32 cellular contexts compared by ENCODE assay signal in genomic region chr11:57440744-57441414, GRCh38. TPM values are rescaled to one million over a fixed set of nuclear protein-coding genes. Genes with fewer than 3 reads are reported as not detected.
DNase-seq lines count a peak whose midpoint lies in the region; ATAC-seq and TF ChIP-seq lines count a peak whose summit lies in the region.
"Had no signal": no experiment of that assay in that cellular context is flagged by ENCODE, and none has a peak within 500 bp of the region (broad histone marks: within the 10 kb centered on the region; RNA-seq: fewer than 3 reads in every experiment).

No MANE protein-coding gene starts in this region.

- no peaks in the 10 kb centered on the region for H3K27me3 Mint-ChIP-seq in WTC11 (ENCODE audit: low read depth)
- H3K27me3 Mint-ChIP-seq in neural progenitor cell (ENCODE audit: insufficient read depth, low read depth): peaks cover 5% of the 10 kb centered on the region

- H4K20me1 ChIP-seq in neural progenitor cell (ENCODE audit: low read depth): no peaks in the 10 kb centered on the region

- H3F3A ChIP-seq in neural progenitor cell (ENCODE audit: low read depth): no peaks in the 10 kb centered on the region

- ATAC-seq in WTC11 (no peak), GM21786 (IDR thresholded peaks at IDR 0.05; ENCODE audit: unreplicated experiment) (no peak)
- ATAC-seq: activated CD8-positive, alpha-beta memory T cell treated with anti-CD3 and anti-CD28 coated beads, Interleukin-2, amount 10 ng/mL, durations not matched to agents 7 days and 5 days; body of pancreas; gastroesophageal sphincter; Panc1; stimulated activated naive CD8-positive, alpha-beta T cell treated with anti-CD3 and anti-CD28 coated beads, Interleukin-15, Interleukin-2, amounts not matched to agents 100 U/mL and 50 U/mL, for 24 hours had no signal

- no peak overlapping the region for H3K4me2 ChIP-seq in neural progenitor cell

- H3K27ac Mint-ChIP-seq in WTC11: no peak overlapping the region
- peak overlapping the region; percentile 81 for H3K27ac Mint-ChIP-seq in neural progenitor cell
- H3K27ac Mint-ChIP-seq: activated CD4-positive, alpha-beta T cell treated with anti-CD3 and anti-CD28 coated beads, Interleukin-2, amount 10 ng/mL, durations not matched to agents 24 days and 14 days; activated CD8-positive, alpha-beta memory T cell treated with anti-CD3 and anti-CD28 coated beads, Interleukin-2, amount 10 ng/mL, durations not matched to agents 7 days and 5 days; activated naive CD4-positive, alpha-beta T cell treated with anti-CD3 and anti-CD28 coated beads for 36 hours; HFFc6; mesothelial cell of epicardium had no signal

- H3K4me3 Mint-ChIP-seq in WTC11 (no peak overlapping the region), neural progenitor cell (no peak overlapping the region)
- H3K4me3 Mint-ChIP-seq: activated CD4-positive, alpha-beta T cell treated with anti-CD3 and anti-CD28 coated beads, Interleukin-2, amount 10 ng/mL, durations not matched to agents 24 days and 14 days; activated CD8-positive, alpha-beta memory T cell treated with anti-CD3 and anti-CD28 coated beads, Interleukin-2, amount 10 ng/mL, durations not matched to agents 7 days and 5 days; activated naive CD4-positive, alpha-beta T cell treated with anti-CD3 and anti-CD28 coated beads for 36 hours; HFFc6; mesothelial cell of epicardium; naive B cell had no signal

- POLR2A ChIA-PET in WTC11 (lab: Charles Lee): no interaction called here

- H3K27me3 ChIP-seq in neural progenitor cell: peaks cover 3% of the 10 kb centered on the region
- H3K27me3 ChIP-seq: adrenal gland, body of pancreas, gastroesophageal sphincter had no signal

- peak; percentile 27; the same call in 1 of the 2 replicates for TF ChIP-seq EP300 in Ishikawa (IDR thresholded peaks at IDR 0.05; ENCODE audit: borderline replicate concordance)

- H2AFZ ChIP-seq in neural progenitor cell (replicated peaks): no peak overlapping the region
- H2AFZ ChIP-seq: GM23248 had no signal

- H3K9me3 Mint-ChIP-seq in WTC11 (no peaks in the 10 kb centered on the region), neural progenitor cell (no peaks in the 10 kb centered on the region)
- H3K9me3 Mint-ChIP-seq: activated CD4-positive, alpha-beta T cell treated with anti-CD3 and anti-CD28 coated beads, Interleukin-2, amount 10 ng/mL, durations not matched to agents 24 days and 14 days; activated naive CD4-positive, alpha-beta T cell treated with anti-CD3 and anti-CD28 coated beads for 36 hours; HFFc6; mesothelial cell of epicardium; naive B cell had no signal

- H3K4me1 Mint-ChIP-seq in WTC11 (no peaks in the 10 kb centered on the region), neural progenitor cell (no peaks in the 10 kb centered on the region)
- H3K4me1 Mint-ChIP-seq: activated CD4-positive, alpha-beta T cell treated with anti-CD3 and anti-CD28 coated beads, Interleukin-2, amount 10 ng/mL, durations not matched to agents 24 days and 14 days; activated CD8-positive, alpha-beta memory T cell treated with anti-CD3 and anti-CD28 coated beads, Interleukin-2, amount 10 ng/mL, durations not matched to agents 7 days and 5 days; mesothelial cell of epicardium; naive B cell had no signal

- H3K4me3 ChIP-seq in neural progenitor cell: no peak overlapping the region
- H3K4me3 ChIP-seq: adrenal gland, body of pancreas, gastroesophageal sphincter, GM23248, left ventricle myocardium inferior had no signal

- no peak overlapping the region for H3K9ac ChIP-seq in neural progenitor cell
- H3K9ac ChIP-seq: GM23248 had no signal

- H3K27ac ChIP-seq in neural progenitor cell: no peak overlapping the region
- H3K27ac ChIP-seq: adrenal gland, body of pancreas, gastroesophageal sphincter, GM23248, left ventricle myocardium inferior, VCaP had no signal

- DNase-seq in DMS53 (lab: John Stamatoyannopoulos, UW) (peak; percentile 75), WTC11 (ENCODE audit: low spot score) (no peak), neural progenitor cell (ENCODE audit: low spot score) (no peak), SKM-1 (lab: John Stamatoyannopoulos, UW; ENCODE audit: unreplicated experiment) (no peak)
- no peak for DNase-seq in activated CD8-positive, alpha-beta memory T cell treated with anti-CD3 and anti-CD28 coated beads, Interleukin-2, amount 50 U/mL, for 4 hours
- DNase-seq: activated CD4-positive, alpha-beta T cell treated with anti-CD3 and anti-CD28 coated beads, Interleukin-2, amount 10 ng/mL, durations not matched to agents 24 days and 14 days; activated CD8-positive, alpha-beta memory T cell treated with anti-CD3 and anti-CD28 coated beads, Interleukin-2, amount 10 ng/mL, durations not matched to agents 7 days and 5 days; activated naive CD4-positive, alpha-beta T cell treated with anti-CD3 and anti-CD28 coated beads for 36 hours; adrenal gland; body of pancreas; GM23248; HFFc6; left ventricle myocardium inferior; naive B cell; NCI-H1105; NCI-H2081; NCI-H446 treated with DMSO at 0.1 percent for 48 hours; SIG-M5; stimulated activated naive CD8-positive, alpha-beta T cell treated with anti-CD3 and anti-CD28 coated beads, Interleukin-15, Interleukin-2, amounts not matched to agents 100 U/mL and 50 U/mL, for 24 hours; SW 1271; T-helper 9 cell had no signal

- CTCF ChIA-PET in WTC11 (lab: Charles Lee): interaction anchor here (1.1 to 5.0 kb wide), 2 partner anchors 17 to 127 kb away, joined by 4 to 36 read pairs; partner anchors contain the start of gene UBE2L6

- no peak for TF ChIP-seq CTCF in WTC11 (IDR thresholded peaks at IDR 0.05)
- no peak for TF ChIP-seq CTCF in neural progenitor cell (IDR thresholded peaks at IDR 0.05)

- H3K36me3 Mint-ChIP-seq in WTC11 (no peaks in the 10 kb centered on the region), neural progenitor cell (no peaks in the 10 kb centered on the region)
- H3K36me3 Mint-ChIP-seq: activated CD8-positive, alpha-beta memory T cell treated with anti-CD3 and anti-CD28 coated beads, Interleukin-2, amount 10 ng/mL, durations not matched to agents 7 days and 5 days; mesothelial cell of epicardium; naive B cell had no signal

- no peaks in the 10 kb centered on the region for H3K4me1 ChIP-seq in neural progenitor cell
- H3K4me1 ChIP-seq: adrenal gland, body of pancreas, gastroesophageal sphincter, left ventricle myocardium inferior had no signal

- no peak for TF ChIP-seq RAD21 in Ishikawa (IDR thresholded peaks at IDR 0.05; ENCODE audit: low read depth)

- H3K36me3 ChIP-seq in neural progenitor cell: no peaks in the 10 kb centered on the region
- H3K36me3 ChIP-seq: adrenal gland, gastroesophageal sphincter, left ventricle myocardium inferior had no signal

- H3K9me3 ChIP-seq in neural progenitor cell (ENCODE audit: low read depth): no peaks in the 10 kb centered on the region
- H3K9me3 ChIP-seq: adrenal gland, body of pancreas, gastroesophageal sphincter, left ventricle myocardium inferior had no signal

- H3K79me2 ChIP-seq in neural progenitor cell (ENCODE audit: low read depth): no peaks in the 10 kb centered on the region

TF ChIP-seq in Ishikawa, 13 proteins besides CTCF, POLR2A, EP300 and RAD21 (continues in another document):
- TF ChIP-seq USF1 (IDR thresholded peaks at IDR 0.05): no peak
- no peak for TF ChIP-seq FOXM1 (IDR thresholded peaks at IDR 0.05; ENCODE audit: borderline replicate concordance, low read depth)
- TF ChIP-seq MAX (IDR thresholded peaks at IDR 0.05): no peak
- no peak for TF ChIP-seq TCF12 (IDR thresholded peaks at IDR 0.05; ENCODE audit: low read depth)
- no peak for TF ChIP-seq TAF1 (IDR thresholded peaks at IDR 0.05; ENCODE audit: low read depth)
- TF ChIP-seq CEBPB (IDR thresholded peaks at IDR 0.05): no peak
- no peak for TF ChIP-seq NFIC (IDR thresholded peaks at IDR 0.05)
- no peak for TF ChIP-seq TEAD4 (IDR thresholded peaks at IDR 0.05)

TF ChIP-seq in WTC11, 78 proteins besides CTCF, POLR2A, EP300 and RAD21:
- TF ChIP-seq JAZF1 (CRISPR knock-in tag; IDR thresholded peaks at IDR 0.05): no peak
- peak; percentile 43; the same call in 1 of the 2 replicates for TF ChIP-seq GABPB1 (CRISPR knock-in tag; IDR thresholded peaks at IDR 0.05)
TF ChIP-seq in WTC11: peak in this region for 1.

RNA-seq across cellular contexts. Expression of gene SLC43A3, which starts 14.0 kb away (rescaled TPM):
- 22.6 to 25.8 TPM (median 25.3 TPM) in 3 replicates for total RNA-seq in WTC11 (2021)
- 5.6 and 7.8 TPM in 2 replicates for total RNA-seq in neural progenitor cell (ENCODE audit: low replicate concordance)

RNA-seq across cellular contexts. Expression of gene RTN4RL2, which starts 19.4 kb away (rescaled TPM):
- total RNA-seq in WTC11 (2021): 13.8 to 15.5 TPM (median 14.3 TPM) in 3 replicates
- 0.13 and 1.9 TPM in 2 replicates for total RNA-seq in neural progenitor cell (ENCODE audit: low replicate concordance)
- total RNA-seq: activated CD8-positive, alpha-beta memory T cell treated with anti-CD3 and anti-CD28 coated beads, Interleukin-2, amount 10 ng/mL, durations not matched to agents 7 days and 5 days had no signal

RNA-seq across cellular contexts. Expression of gene PRG2, which starts 50.4 kb away (rescaled TPM):
- 0.57 to 0.60 TPM in 2 of 3 replicates, not detected in the other for total RNA-seq in WTC11 (2021)
- not detected in 2 replicates for total RNA-seq in neural progenitor cell (ENCODE audit: low replicate concordance)
- total RNA-seq: body of pancreas, Daoy, fibroblast of lung, gastroesophageal sphincter, HFFc6, left ventricle myocardium inferior, mesothelial cell of epicardium had no signal

RNA-seq across cellular contexts. Expression of gene PRG3, which starts 59.9 kb away (rescaled TPM):
- total RNA-seq in WTC11 (2021) (not detected in 3 replicates), neural progenitor cell (ENCODE audit: low replicate concordance) (not detected in 2 replicates)
- total RNA-seq: activated CD4-positive, alpha-beta T cell treated with anti-CD3 and anti-CD28 coated beads, Interleukin-2, amount 10 ng/mL, durations not matched to agents 24 days and 14 days; activated CD8-positive, alpha-beta memory T cell treated with anti-CD3 and anti-CD28 coated beads, Interleukin-2, amount 10 ng/mL, durations not matched to agents 7 days and 5 days; activated naive CD4-positive, alpha-beta T cell treated with anti-CD3 and anti-CD28 coated beads for 36 hours; adrenal gland; body of pancreas; cerebellum; Daoy; endothelial cell of umbilical vein; fibroblast of lung; gastroesophageal sphincter; GM23248; HFFc6; left ventricle myocardium inferior; mesothelial cell of epicardium; pulmonary artery endothelial cell had no signal
